Comparison of ENCODE assay signal across 10 cellular contexts in the genomic region with DNA sequence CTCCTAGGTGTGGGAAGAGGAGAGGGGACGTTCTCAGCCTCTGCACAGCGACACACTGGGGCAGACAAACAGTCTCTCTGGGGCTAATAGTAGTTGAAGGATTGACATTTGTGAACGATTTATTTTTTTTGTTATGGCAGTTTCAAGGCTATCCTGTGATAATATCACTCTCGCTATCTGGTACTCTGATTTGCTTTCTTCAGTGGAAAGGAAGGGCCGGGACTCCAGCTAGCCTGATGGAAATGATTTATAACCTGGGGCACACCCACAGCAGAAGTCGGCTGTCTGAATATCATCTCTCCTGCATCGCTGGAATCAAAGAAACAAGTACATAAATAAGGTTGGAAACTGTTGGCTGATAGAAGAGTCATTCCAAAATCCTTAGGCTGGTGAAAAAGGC.
DNase-seq lines count a peak whose midpoint lies in the region; ATAC-seq and TF ChIP-seq lines count a peak whose summit lies in the region.
"Had no signal": no experiment of that assay in that cellular context is flagged by ENCODE, and none has a peak within 500 bp of the region (broad histone marks: within the 10 kb centered on the region; RNA-seq: fewer than 3 reads in every experiment).

No MANE protein-coding gene starts in this region.

- H3K27me3 ChIP-seq in stomach = peaks cover 0 to 65% (median 0%) of the 10 kb centered on the region in 3 donors

- peak overlapping the region; percentile 79 for H3K4me3 Mint-ChIP-seq in activated naive CD4-positive, alpha-beta T cell treated with anti-CD3 and anti-CD28 coated beads, Interleukin-2, amount 10 ng/mL, durations not matched to agents 7 days and 5 days
- H3K4me3 Mint-ChIP-seq in activated CD8-positive, alpha-beta T cell treated with anti-CD3 and anti-CD28 coated beads, Interleukin-2, amount 10 ng/mL, durations not matched to agents 7 days and 5 days = peak overlapping the region; percentile 69
- H3K4me3 Mint-ChIP-seq in immature natural killer cell = peak overlapping the region in 4 of 5 donors; percentile 52 to 75 (median 69)

- peaks cover 60% of the 10 kb centered on the region for H3K27me3 Mint-ChIP-seq in activated naive CD4-positive, alpha-beta T cell treated with anti-CD3 and anti-CD28 coated beads, Interleukin-2, amount 10 ng/mL, durations not matched to agents 7 days and 5 days
- H3K27me3 Mint-ChIP-seq in activated CD8-positive, alpha-beta T cell treated with anti-CD3 and anti-CD28 coated beads, Interleukin-2, amount 10 ng/mL, durations not matched to agents 7 days and 5 days (ENCODE audit: low read depth) = peaks cover 22% of the 10 kb centered on the region
- H3K27me3 Mint-ChIP-seq in immature natural killer cell (ENCODE audit: low read depth in 3 of 3) = peaks cover 0 to 21% (median 3%) of the 10 kb centered on the region in 3 donors

- WGBS in stomach, 5 donors = 32 to 52% (median 40%) methylated on average over 7 of the region's 7 CpGs

- H3K27ac Mint-ChIP-seq in activated naive CD4-positive, alpha-beta T cell treated with anti-CD3 and anti-CD28 coated beads, Interleukin-2, amount 10 ng/mL, durations not matched to agents 7 days and 5 days = peak overlapping the region; percentile 96
- peak overlapping the region; percentile 90 for H3K27ac Mint-ChIP-seq in activated CD8-positive, alpha-beta T cell treated with anti-CD3 and anti-CD28 coated beads, Interleukin-2, amount 10 ng/mL, durations not matched to agents 7 days and 5 days
- peak overlapping the region; percentile 21 to 88 (median 68) for H3K27ac Mint-ChIP-seq in immature natural killer cell

- peaks cover 84% of the 10 kb centered on the region for H3K4me1 Mint-ChIP-seq in activated naive CD4-positive, alpha-beta T cell treated with anti-CD3 and anti-CD28 coated beads, Interleukin-2, amount 10 ng/mL, durations not matched to agents 7 days and 5 days
- H3K4me1 Mint-ChIP-seq in activated CD8-positive, alpha-beta T cell treated with anti-CD3 and anti-CD28 coated beads, Interleukin-2, amount 10 ng/mL, durations not matched to agents 7 days and 5 days (ENCODE audit: low read depth) = peaks cover 74% of the 10 kb centered on the region
- H3K4me1 Mint-ChIP-seq in immature natural killer cell = peaks cover 48 to 50% of the 10 kb centered on the region in 2 donors

- peaks cover 8 to 31% (median 18%) of the 10 kb centered on the region in 4 donors for H3K4me1 ChIP-seq in stomach

- DNase-seq in activated naive CD4-positive, alpha-beta T cell treated with anti-CD3 and anti-CD28 coated beads, Interleukin-2, amount 10 ng/mL, durations not matched to agents 7 days and 5 days = no peak
- DNase-seq in activated naive CD4-positive, alpha-beta T cell (lab: John Stamatoyannopoulos, UW) = no peak
- no peak for DNase-seq in activated CD8-positive, alpha-beta T cell treated with anti-CD3 and anti-CD28 coated beads, Interleukin-2, amount 10 ng/mL, durations not matched to agents 7 days and 5 days
- DNase-seq in immature natural killer cell (no peak), stomach (no peak), dedifferentiated amniotic fluid mesenchymal stem cell (ENCODE audit: extremely low spot score) (no peak)
- no peak for DNase-seq in central memory CD4-positive, alpha-beta T cell
- DNase-seq: activated B cell treated with CpG ODN at 0.5 μM for 24 hours, NCI-H1048 had no signal

- no peak for TF ChIP-seq POLR2A in stomach (IDR thresholded peaks at IDR 0.05)

- TF ChIP-seq EP300 in stomach (IDR thresholded peaks at IDR 0.05) = no peak

- H3K27ac ChIP-seq in temporal lobe (ENCODE audit: low read depth, low read length) = peak overlapping the region; percentile 58
- H3K27ac ChIP-seq in stomach = peak overlapping the region in 2 of 5 donors; percentile 9 to 15

- POLR2A ChIA-PET in activated CD8-positive, alpha-beta T cell treated with anti-CD3 and anti-CD28 coated beads, Interleukin-2, amount 10 ng/mL, durations not matched to agents 7 days and 5 days (lab: Charles Lee) = interaction anchor here (0.8 to 1.4 kb wide), 3 partner anchors 10 to 13 kb away, joined by 3 to 4 read pairs (median 3); no protein-coding TSS in a partner anchor

- peaks cover 4% of the 10 kb centered on the region for H3K36me3 Mint-ChIP-seq in activated naive CD4-positive, alpha-beta T cell treated with anti-CD3 and anti-CD28 coated beads, Interleukin-2, amount 10 ng/mL, durations not matched to agents 7 days and 5 days
- no peaks in the 10 kb centered on the region for H3K36me3 Mint-ChIP-seq in activated CD8-positive, alpha-beta T cell treated with anti-CD3 and anti-CD28 coated beads, Interleukin-2, amount 10 ng/mL, durations not matched to agents 7 days and 5 days (ENCODE audit: low read depth)
- H3K36me3 Mint-ChIP-seq in immature natural killer cell = no peaks in the 10 kb centered on the region

- H3K9me3 ChIP-seq in stomach = no peaks in the 10 kb centered on the region

- intact Hi-C loops in stomach (cut with DNase I; ENCODE audit: low total_unique reads) = loop anchor here (10.0 kb wide), 1 partner anchor 183 kb away; the partner anchor contains the start of gene CHRNB2

- no peak overlapping the region for H3K4me3 ChIP-seq in stomach

- H3K36me3 ChIP-seq in stomach = no peaks in the 10 kb centered on the region

- no peak for ATAC-seq in activated CD8-positive, alpha-beta T cell treated with anti-CD3 and anti-CD28 coated beads, Interleukin-2, amount 10 ng/mL, durations not matched to agents 7 days and 5 days

- no peak for TF ChIP-seq CTCF in stomach (IDR thresholded peaks at IDR 0.05)

- CTCF ChIA-PET in activated naive CD4-positive, alpha-beta T cell treated with anti-CD3 and anti-CD28 coated beads, Interleukin-2, amount 10 ng/mL, durations not matched to agents 7 days and 5 days (lab: Charles Lee) = interaction anchor here (0.7 to 5.6 kb wide), 14 partner anchors 8 to 339 kb away, joined by 3 to 40 read pairs (median 4); no protein-coding TSS in a partner anchor
- CTCF ChIA-PET in activated CD8-positive, alpha-beta T cell treated with anti-CD3 and anti-CD28 coated beads, Interleukin-2, amount 10 ng/mL, durations not matched to agents 7 days and 5 days (lab: Charles Lee) = interaction anchor here (0.6 to 8.5 kb wide), 15 partner anchors 9 to 297 kb away, joined by 3 to 72 read pairs (median 6); no protein-coding TSS in a partner anchor

- H3K9me3 Mint-ChIP-seq in activated naive CD4-positive, alpha-beta T cell treated with anti-CD3 and anti-CD28 coated beads, Interleukin-2, amount 10 ng/mL, durations not matched to agents 7 days and 5 days = no peaks in the 10 kb centered on the region
- H3K9me3 Mint-ChIP-seq in activated CD8-positive, alpha-beta T cell treated with anti-CD3 and anti-CD28 coated beads, Interleukin-2, amount 10 ng/mL, durations not matched to agents 7 days and 5 days (ENCODE audit: insufficient read depth) = no peaks in the 10 kb centered on the region
- no peaks in the 10 kb centered on the region for H3K9me3 Mint-ChIP-seq in immature natural killer cell
- H3K9me3 Mint-ChIP-seq: activated B cell treated with CpG ODN at 0.5 μM for 24 hours had no signal
